In the genomic region with DNA sequence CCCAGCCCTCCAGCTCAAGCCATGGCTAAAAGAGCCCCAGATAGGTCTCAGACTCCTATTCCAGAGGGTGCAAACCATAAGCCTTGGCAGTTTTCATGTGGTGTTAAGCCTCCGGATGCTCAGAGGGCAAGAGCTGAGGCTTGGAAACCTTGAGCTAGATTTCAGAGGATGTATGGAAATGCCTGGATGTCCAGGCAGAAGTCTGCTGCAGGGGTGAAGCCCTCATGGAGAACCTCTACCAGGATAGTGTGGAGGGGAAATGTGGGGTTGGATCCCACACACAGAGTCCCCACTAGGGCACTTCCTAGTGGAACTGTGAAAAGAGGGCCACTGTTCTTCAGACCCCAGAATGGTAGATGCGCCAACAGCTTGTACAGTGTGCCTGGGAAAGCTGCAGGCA, we compare ENCODE assay signal across 34 cellular contexts. TPM values are rescaled to one million over a fixed set of nuclear protein-coding genes. Genes with fewer than 3 reads are reported as not detected.
"Had no signal": no experiment of that assay in that cellular context is flagged by ENCODE, and none has a peak within 500 bp of the region (broad histone marks: within the 10 kb centered on the region; RNA-seq: fewer than 3 reads in every experiment).

No MANE protein-coding gene starts in this region.

- H3K4me3 ChIP-seq: ascending aorta, cardiac muscle cell had no signal

- ATAC-seq: activated CD4-positive, alpha-beta T cell treated with anti-CD3 and anti-CD28 coated beads for 36 hours; activated CD4-positive, CD25-positive, alpha-beta regulatory T cell treated with anti-CD3 and anti-CD28 coated beads, Interleukin-2, amount 50 U/mL, for 24 hours; activated CD8-positive, alpha-beta memory T cell treated with anti-CD3 and anti-CD28 coated beads, Interleukin-2, amount 10 ng/mL, durations not matched to agents 7 days and 5 days; activated CD8-positive, alpha-beta T cell treated with anti-CD3 and anti-CD28 coated beads, Interleukin-2, amount 10 ng/mL, durations not matched to agents 7 days and 5 days; activated naive CD8-positive, alpha-beta T cell treated with anti-CD3 and anti-CD28 coated beads, Interleukin-2, amount 50 U/mL, for 24 hours; WTC11 had no signal

- H3K9me3 ChIP-seq: ascending aorta had no signal

- H3K27me3 ChIP-seq: ascending aorta, cardiac muscle cell had no signal

- H3K27ac ChIP-seq: ascending aorta, cardiac muscle cell, WERI-Rb-1 had no signal

- FAIRE-seq: bronchial epithelial cell had no signal

- H3K36me3 ChIP-seq: ascending aorta, cardiac muscle cell, WERI-Rb-1 had no signal

- H3K4me1 ChIP-seq: ascending aorta had no signal

- DNase-seq: activated CD4-positive, alpha-beta memory T cell treated with anti-CD3 and anti-CD28 coated beads, Interleukin-2, amount 10 ng/mL, durations not matched to agents 7 days and 5 days; activated CD4-positive, alpha-beta T cell treated with anti-CD3 and anti-CD28 coated beads for 1 hour; activated CD4-positive, alpha-beta T cell treated with anti-CD3 and anti-CD28 coated beads for 36 hours; activated CD4-positive, alpha-beta T cell treated with anti-CD3 and anti-CD28 coated beads for 48 hours; activated CD4-positive, alpha-beta T cell treated with anti-CD3 and anti-CD28 coated beads, Interleukin-2, amount 10 ng/mL, durations not matched to agents 7 days and 5 days; activated CD4-positive, alpha-beta T cell treated with anti-CD3 and anti-CD28 coated beads, Interleukin-2, amount 50 U/mL, for 48 hours; activated CD4-positive, CD25-positive, alpha-beta regulatory T cell; activated CD8-positive, alpha-beta memory T cell treated with anti-CD3 and anti-CD28 coated beads for 24 hours; activated CD8-positive, alpha-beta memory T cell treated with anti-CD3 and anti-CD28 coated beads, Interleukin-2, amount 10 ng/mL, durations not matched to agents 7 days and 5 days; activated CD8-positive, alpha-beta memory T cell treated with anti-CD3 and anti-CD28 coated beads, Interleukin-2, amount 50 U/mL, for 48 hours; activated CD8-positive, alpha-beta T cell treated with anti-CD3 and anti-CD28 coated beads, Interleukin-2, amount 10 ng/mL, durations not matched to agents 7 days and 5 days; activated effector memory CD4-positive, alpha-beta T cell treated with Interleukin-2 at 50 U/mL for 16 hours; activated gamma-delta T cell; activated naive CD4-positive, alpha-beta T cell treated with anti-CD3 and anti-CD28 coated beads, Interleukin-2, amount 10 ng/mL, durations not matched to agents 7 days and 5 days; activated naive CD4-positive, alpha-beta T cell treated with Interleukin-2 at 50 U/mL for 16 hours; activated naive CD8-positive, alpha-beta T cell treated with anti-CD3 and anti-CD28 coated beads, Interleukin-2, amount 10 ng/mL, durations not matched to agents 7 days and 5 days; activated naive CD8-positive, alpha-beta T cell treated with anti-CD3 and anti-CD28 coated beads, Interleukin-2, amount 50 U/mL, for 24 hours; activated T-cell treated with anti-CD3 and anti-CD28 coated beads, Interleukin-2, amount 50 U/mL, for 24 hours; activated T-cell treated with anti-CD3 and anti-CD28 coated beads, Interleukin-2, amount 50 U/mL, for 48 hours; amygdala; anterior cingulate cortex; caudate nucleus; cerebellar nuclear complex; T-helper 1 cell; T-helper 2 cell; T-helper 9 cell; WERI-Rb-1 had no signal

RNA-seq across cellular contexts. Expression of a gene that starts 13.2 kb away (rescaled TPM):
- total RNA-seq: activated CD4-positive, alpha-beta memory T cell treated with anti-CD3 and anti-CD28 coated beads, Interleukin-2, amount 10 ng/mL, durations not matched to agents 7 days and 5 days; activated CD4-positive, alpha-beta T cell treated with anti-CD3 and anti-CD28 coated beads for 36 hours; activated CD4-positive, alpha-beta T cell treated with anti-CD3 and anti-CD28 coated beads, Interleukin-2, amount 10 ng/mL, durations not matched to agents 7 days and 5 days; activated CD8-positive, alpha-beta memory T cell treated with anti-CD3 and anti-CD28 coated beads, Interleukin-2, amount 10 ng/mL, durations not matched to agents 7 days and 5 days; activated CD8-positive, alpha-beta T cell treated with anti-CD3 and anti-CD28 coated beads, Interleukin-2, amount 10 ng/mL, durations not matched to agents 7 days and 5 days; activated T-helper 2 cell treated with anti-CD3 and anti-CD28 coated beads, Interferon-gamma antibody, Interleukin-2, Interleukin-4, amounts not matched to agents 10 μg/mL and 5 μg/mL and 100 μg/mL, durations not matched to agents 14 hours and 24 hours and 36 hours; ascending aorta; bronchial epithelial cell; chondrocyte had no signal
